Comparison of ENCODE assay signal across 7 cellular contexts in the genomic region with DNA sequence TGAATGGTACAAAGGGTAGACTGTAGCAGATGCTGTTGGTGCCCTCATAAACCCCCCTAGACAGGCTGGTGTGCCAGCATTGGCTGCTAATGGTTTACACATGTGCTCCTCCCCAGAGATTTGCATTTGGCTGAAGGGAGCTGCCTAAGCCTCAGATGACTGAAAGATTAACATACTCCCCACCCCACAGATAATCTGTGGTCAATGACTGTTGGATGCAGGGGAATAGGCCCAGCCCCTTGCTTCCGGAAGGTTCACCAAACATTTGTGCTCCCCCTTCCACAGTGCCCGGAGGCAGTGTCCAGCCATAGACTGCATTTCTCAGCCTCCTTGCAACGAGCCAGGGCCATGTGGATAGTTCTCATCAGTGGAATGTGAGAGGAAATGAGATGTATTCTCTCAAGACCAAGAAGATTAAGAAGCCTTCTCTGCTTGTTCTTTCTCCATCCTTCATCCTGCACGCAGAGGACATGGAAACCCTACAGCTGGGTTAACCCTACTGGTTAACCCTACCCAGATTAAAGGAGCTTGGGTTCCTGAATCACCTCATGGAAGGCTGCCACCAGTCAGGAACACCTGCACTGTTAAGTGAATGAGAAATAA.
DNase-seq lines count a peak whose midpoint lies in the region; ATAC-seq and TF ChIP-seq lines count a peak whose summit lies in the region.

No MANE protein-coding gene starts in this region.

- no peak for TF ChIP-seq EP300 in tibial nerve (IDR thresholded peaks at IDR 0.05)

- TF ChIP-seq CTCF in PC-3 (conservative IDR thresholded peaks at IDR 0.05; ENCODE audit: low read depth, low read length) = no peak
- no peak for TF ChIP-seq CTCF in tibial nerve (IDR thresholded peaks at IDR 0.05)

- H4K20me1 ChIP-seq in PC-3 (ENCODE audit: low read length) = no peaks in the 10 kb centered on the region

- H3K27me3 ChIP-seq in PC-3 (ENCODE audit: low read length) = no peaks in the 10 kb centered on the region
- no peaks in the 10 kb centered on the region for H3K27me3 ChIP-seq in tibial nerve

- H3K9me2 ChIP-seq in PC-3 (replicated peaks; ENCODE audit: low read length) = no peaks in the 10 kb centered on the region

- no peak overlapping the region for H3K4me3 ChIP-seq in PC-3 (ENCODE audit: low read length)
- no peak overlapping the region for H3K4me3 ChIP-seq in tibial nerve

- no peaks in the 10 kb centered on the region for H3K79me2 ChIP-seq in PC-3 (ENCODE audit: low read length)

- ATAC-seq in GM19035 (IDR thresholded peaks at IDR 0.05; ENCODE audit: unreplicated experiment) (peak; percentile 68), HG03097 (IDR thresholded peaks at IDR 0.05; ENCODE audit: low FRiP score, unreplicated experiment) (peak; percentile 54), PC-3 (peak; percentile 29)

- BruUV-seq in PC-3 (replicated peaks; lab: Mats Ljungman, UMichigan) = no TSS peak

- no peak for TF ChIP-seq POLR2A in tibial nerve (IDR thresholded peaks at IDR 0.05)

- POLR2A ChIA-PET in PC-3 (lab: Charles Lee; ENCODE audit: unreplicated experiment) = no interaction called here

- H3K9me3 ChIP-seq in PC-3 (ENCODE audit: low read length) (no peaks in the 10 kb centered on the region), tibial nerve (no peaks in the 10 kb centered on the region)

- H3K27ac ChIP-seq in PC-3 (ENCODE audit: low read length) (no peak overlapping the region), tibial nerve (no peak overlapping the region)

- no peak overlapping the region for H2AFZ ChIP-seq in PC-3 (ENCODE audit: low read length)

- 13 to 22% methylated on average over 3 to 4 of the region's 4 CpGs for WGBS in tibial nerve, 2 donors

- H3K4me1 ChIP-seq in PC-3 (ENCODE audit: insufficient read depth, low read length) (no peaks in the 10 kb centered on the region), tibial nerve (no peaks in the 10 kb centered on the region)

- H3F3A ChIP-seq in PC-3 (ENCODE audit: low read length, unreplicated experiment) = no peaks in the 10 kb centered on the region

- no peaks in the 10 kb centered on the region for H3K36me3 ChIP-seq in PC-3 (ENCODE audit: low read depth, low read length)
- no peaks in the 10 kb centered on the region for H3K36me3 ChIP-seq in tibial nerve

- CTCF ChIA-PET in PC-3 (lab: Charles Lee) = interaction anchor here (1.0 to 2.8 kb wide), 4 partner anchors 98 to 121 kb away, joined by 4 to 18 read pairs (median 6); no protein-coding TSS in a partner anchor

- H3K9ac ChIP-seq in PC-3 (ENCODE audit: low read length) = no peak overlapping the region

- intact Hi-C loops in PC-3 (cut with micrococcal nuclease) = no loop called here

- DNase-seq in PC-3 (peak; percentile 29), islet precursor cell (peak; percentile 94), tibial nerve (ENCODE audit: low spot score in 2 of 2) (no peak), OCI-M2 (lab: John Stamatoyannopoulos, UW; ENCODE audit: unreplicated experiment) (no peak)
- no peak for DNase-seq in activated CD4-positive, alpha-beta T cell treated with anti-CD3 and anti-CD28 coated beads for 1 hour

- no peak overlapping the region for H3K4me2 ChIP-seq in PC-3 (ENCODE audit: low read length)

Comparison
In these comparisons a context has a peak if more than half of its experiments do, and no peak if none do; other contexts are left out.
1. DNase-seq: peak in PC-3 (single experiment) and islet precursor cell (single experiment); none in tibial nerve (0 of 2), activated CD4-positive, alpha-beta T cell treated with anti-CD3 and anti-CD28 coated beads for 1 hour (single experiment) and OCI-M2 (single experiment).
2. Peak in every context shown above with its lines, with median percentiles within 50 percentile points of each other: ATAC-seq.